ENCODE assay signal across 13 cellular contexts in genomic region chr13:44719857-44720671, GRCh38.
DNase-seq lines count a peak whose midpoint lies in the region; ATAC-seq and TF ChIP-seq lines count a peak whose summit lies in the region.
"Had no signal": no experiment of that assay in that cellular context is flagged by ENCODE, and none has a peak within 500 bp of the region (broad histone marks: within the 10 kb centered on the region; RNA-seq: fewer than 3 reads in every experiment).

No MANE protein-coding gene starts in this region.

- H3K27me3 ChIP-seq in vagina = no peaks in the 10 kb centered on the region
- H3K27me3 ChIP-seq: Peyer's patch had no signal

- intact Hi-C loops in Right ventricle myocardium inferior (cut with DNase I) = no loop called here
- intact Hi-C loops in cardiac septum (cut with DNase I) = loop anchor here (2.0 kb wide), 1 partner anchor 143 kb away; the partner anchor contains the start of gene TSC22D1
- intact Hi-C loops in vagina (cut with DNase I) = no loop called here

- H3K27me3 Mint-ChIP-seq in chondrocyte (ENCODE audit: low read depth) = no peaks in the 10 kb centered on the region
- H3K27me3 Mint-ChIP-seq: activated CD4-positive, alpha-beta T cell treated with anti-CD3 and anti-CD28 coated beads for 36 hours had no signal

- peaks cover 5% of the 10 kb centered on the region for H3K36me3 Mint-ChIP-seq in chondrocyte (ENCODE audit: low read depth)

- H3K9me3 ChIP-seq in vagina = no peaks in the 10 kb centered on the region
- H3K9me3 ChIP-seq: Peyer's patch had no signal

- peak; percentile 46 for ATAC-seq in Right ventricle myocardium inferior
- ATAC-seq: activated CD4-positive, alpha-beta T cell treated with anti-CD3 and anti-CD28 coated beads for 36 hours had no signal

- H3K27ac ChIP-seq in vagina = peak overlapping the region; percentile 39

- no peak overlapping the region for H3K4me3 Mint-ChIP-seq in chondrocyte (ENCODE audit: unreplicated experiment)
- H3K4me3 Mint-ChIP-seq: activated CD4-positive, alpha-beta T cell treated with anti-CD3 and anti-CD28 coated beads for 36 hours had no signal

- H3K27ac Mint-ChIP-seq in chondrocyte (ENCODE audit: unreplicated experiment) = peak overlapping the region; percentile 90
- H3K27ac Mint-ChIP-seq: activated CD4-positive, alpha-beta T cell treated with anti-CD3 and anti-CD28 coated beads for 36 hours had no signal

- peak; percentile 8 for TF ChIP-seq CTCF in chondrocyte (IDR thresholded peaks at IDR 0.05)
- TF ChIP-seq CTCF in vagina (IDR thresholded peaks at IDR 0.05) = no peak

- H3K4me3 ChIP-seq in vagina = no peak overlapping the region
- H3K4me3 ChIP-seq: Peyer's patch had no signal

- H3K9me3 Mint-ChIP-seq in chondrocyte (ENCODE audit: low read depth) = peaks cover 14% of the 10 kb centered on the region

- H3K36me3 ChIP-seq in vagina = no peaks in the 10 kb centered on the region
- H3K36me3 ChIP-seq: Peyer's patch had no signal

- no peak for TF ChIP-seq POLR2A in vagina (IDR thresholded peaks at IDR 0.05)

- peaks cover 37% of the 10 kb centered on the region for H3K4me1 Mint-ChIP-seq in chondrocyte (ENCODE audit: low read depth)
- H3K4me1 Mint-ChIP-seq: activated CD4-positive, alpha-beta T cell treated with anti-CD3 and anti-CD28 coated beads for 36 hours had no signal

- peaks cover 19% of the 10 kb centered on the region for H3K4me1 ChIP-seq in vagina
- H3K4me1 ChIP-seq: Peyer's patch had no signal

- DNase-seq in Right ventricle myocardium inferior (ENCODE audit: missing footprints) (no peak), cardiac septum (ENCODE audit: low spot score) (no peak), chondrocyte (ENCODE audit: low spot score) (no peak), kidney glomerular epithelial cell (lab: John Stamatoyannopoulos, UW) (peak; percentile 90), vagina (ENCODE audit: extremely low spot score in 2 of 2) (no peak), NCI-H510A (lab: John Stamatoyannopoulos, UW) (no peak), HPDE6-E6E7 (ENCODE audit: extremely low spot score) (no peak), T-helper 2 cell (no peak)
- DNase-seq: 8988T; activated CD4-positive, alpha-beta T cell treated with anti-CD3 and anti-CD28 coated beads for 36 hours; activated naive CD4-positive, alpha-beta T cell treated with Interleukin-2 at 50 U/mL for 16 hours; NCI-H2029; Peyer's patch had no signal
